25 cellular contexts compared by ENCODE assay signal in the genomic region with DNA sequence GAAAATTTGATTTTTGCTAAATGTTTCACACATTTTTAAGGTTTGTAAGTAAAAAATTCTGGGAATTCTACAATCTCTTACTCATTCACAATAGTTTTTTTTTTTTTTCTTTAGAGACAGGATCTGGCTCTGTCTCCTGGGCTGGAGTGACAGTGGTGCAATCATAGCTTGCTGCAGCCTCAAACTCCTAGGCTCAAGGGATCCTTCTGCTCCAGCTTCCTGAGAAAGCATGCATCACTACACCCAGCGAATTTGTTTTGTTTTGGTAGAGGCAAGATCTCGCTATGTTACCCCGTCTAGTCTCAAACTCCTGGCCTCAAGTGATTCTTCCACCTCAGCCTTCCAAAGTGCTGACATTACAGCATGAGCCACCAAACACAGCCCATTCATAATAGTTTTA.
DNase-seq lines count a peak whose midpoint lies in the region; ATAC-seq and TF ChIP-seq lines count a peak whose summit lies in the region.
"Had no signal": no experiment of that assay in that cellular context is flagged by ENCODE, and none has a peak within 500 bp of the region (broad histone marks: within the 10 kb centered on the region; RNA-seq: fewer than 3 reads in every experiment).

No MANE protein-coding gene starts in this region.

- H3K4me3 ChIP-seq in adipocyte (ENCODE audit: low read length): peak overlapping the region; percentile 58
- no peak overlapping the region for H3K4me3 ChIP-seq in gastroesophageal sphincter
- no peak overlapping the region for H3K4me3 ChIP-seq in subcutaneous abdominal adipose tissue (ENCODE audit: low read depth in 1 of 5, low read length in 5 of 5)
- no peak overlapping the region for H3K4me3 ChIP-seq in lower leg skin (ENCODE audit: low read depth, poor library complexity, severe bottlenecking)
- H3K4me3 ChIP-seq: GM23338, sigmoid colon, tibial nerve had no signal

- TF ChIP-seq POLR2A in gastroesophageal sphincter (IDR thresholded peaks at IDR 0.05) (no peak), lower leg skin (IDR thresholded peaks at IDR 0.05) (no peak)

- TF ChIP-seq EP300 in gastroesophageal sphincter (IDR thresholded peaks at IDR 0.05): no peak

- H3K9me3 ChIP-seq in adipocyte (ENCODE audit: control insufficient read depth, low read length) (no peaks in the 10 kb centered on the region), gastroesophageal sphincter (no peaks in the 10 kb centered on the region), subcutaneous abdominal adipose tissue (ENCODE audit: control insufficient read depth in 5 of 5, low read length in 5 of 5) (no peaks in the 10 kb centered on the region)
- H3K9me3 ChIP-seq: Caco-2, neutrophil, sigmoid colon, SK-N-SH, tibial nerve had no signal

- ATAC-seq in gastroesophageal sphincter (peak; percentile 77), HG03439 (IDR thresholded peaks at IDR 0.05; ENCODE audit: unreplicated experiment) (no peak)
- ATAC-seq: activated CD8-positive, alpha-beta memory T cell treated with anti-CD3 and anti-CD28 coated beads, Interleukin-2, amount 10 ng/mL, durations not matched to agents 7 days and 5 days; GM23338; left lobe of liver had no signal

- intact Hi-C loops in lower leg skin (cut with DNase I; ENCODE audit: low total_unique reads): no loop called here

- H3K27me3 ChIP-seq in adipocyte (replicated peaks; ENCODE audit: control insufficient read depth, insufficient read depth, low read length): no peaks in the 10 kb centered on the region
- no peaks in the 10 kb centered on the region for H3K27me3 ChIP-seq in gastroesophageal sphincter
- no peaks in the 10 kb centered on the region for H3K27me3 ChIP-seq in subcutaneous abdominal adipose tissue (ENCODE audit: control insufficient read depth in 5 of 5, insufficient read depth in 4 of 5, low read length in 5 of 5)
- H3K27me3 ChIP-seq: neutrophil, sigmoid colon, tibial nerve had no signal

- DNase-seq in ELR (ENCODE audit: low read depth) (peak; percentile 8), adipocyte (ENCODE audit: low read depth) (peak; percentile 48), lower leg skin (ENCODE audit: low spot score in 2 of 2) (no peak), HK-2 (ENCODE audit: unreplicated experiment) (no peak)
- DNase-seq: activated B cell treated with CpG ODN at 0.5 μM for 24 hours; activated CD8-positive, alpha-beta memory T cell treated with anti-CD3 and anti-CD28 coated beads, Interleukin-2, amount 10 ng/mL, durations not matched to agents 7 days and 5 days; activated naive CD4-positive, alpha-beta T cell; activated T-cell treated with anti-CD3 and anti-CD28 coated beads, Interleukin-2, amount 50 U/mL, for 48 hours; Caco-2; DMS53; naive B cell; NCI-H1417; NCI-H2029 treated with DMSO at 0.1 percent for 48 hours; NCI-H524 treated with DMSO at 0.1 percent for 48 hours; sigmoid colon; SK-N-SH; stimulated activated CD4-positive, alpha-beta T cell treated with anti-CD3 and anti-CD28 coated beads, Interleukin-4, amount 100 ng/mL, for 24 hours had no signal

- H3K9ac ChIP-seq in adipocyte (ENCODE audit: low read length): peak overlapping the region; percentile 61
- peak overlapping the region in 1 of 5 donors; percentile 72 for H3K9ac ChIP-seq in subcutaneous abdominal adipose tissue (ENCODE audit: low read length in 5 of 5)
- H3K9ac ChIP-seq: KMS-11, SK-N-SH had no signal

- WGBS in gastroesophageal sphincter (ENCODE audit: low coverage in 1 of 2), 2 donors: 73 to 82% methylated on average over 3 of the region's 3 CpGs
- 68 to 85% methylated on average over 3 of the region's 3 CpGs for WGBS in lower leg skin, 2 donors

- H3K27ac ChIP-seq in gastroesophageal sphincter (no peak overlapping the region), subcutaneous abdominal adipose tissue (ENCODE audit: low read depth, low read length) (peak overlapping the region; percentile 92)
- H3K27ac ChIP-seq: KMS-11, neutrophil, sigmoid colon had no signal

- H3K4me1 ChIP-seq in adipocyte (ENCODE audit: control insufficient read depth, insufficient read depth, low read length) (peaks cover 40% of the 10 kb centered on the region), gastroesophageal sphincter (peaks cover 0 to 9% (median 3%) of the 10 kb centered on the region in 3 donors), subcutaneous abdominal adipose tissue (ENCODE audit: control insufficient read depth in 5 of 5, insufficient read depth in 5 of 5, low read length in 5 of 5) (peaks cover 0 to 20% (median 17%) of the 10 kb centered on the region in 5 donors)

- H3K36me3 ChIP-seq in adipocyte (ENCODE audit: control insufficient read depth, insufficient read depth, low read length, severe bottlenecking): no peaks in the 10 kb centered on the region
- no peaks in the 10 kb centered on the region for H3K36me3 ChIP-seq in gastroesophageal sphincter
- no peaks in the 10 kb centered on the region for H3K36me3 ChIP-seq in subcutaneous abdominal adipose tissue (ENCODE audit: control insufficient read depth in 5 of 5, insufficient read depth in 5 of 5, low read length in 5 of 5)
- H3K36me3 ChIP-seq: neutrophil, sigmoid colon, tibial nerve had no signal

- TF ChIP-seq CTCF in gastroesophageal sphincter (IDR thresholded peaks at IDR 0.05) (no peak), lower leg skin (IDR thresholded peaks at IDR 0.05) (no peak)

Comparison
In these comparisons a context has a peak if more than half of its experiments do, and no peak if none do; other contexts are left out.
1. DNase-seq: peak in ELR (single experiment) and adipocyte (single experiment); none in lower leg skin (0 of 2) and HK-2 (single experiment).